Comparison of ENCODE assay signal across 22 cellular contexts in genomic region chr2:166304656-166305055, GRCh38.
"Had no signal": no experiment of that assay in that cellular context is flagged by ENCODE, and none has a peak within 500 bp of the region (broad histone marks: within the 10 kb centered on the region; RNA-seq: fewer than 3 reads in every experiment).

No MANE protein-coding gene starts in this region.

- FAIRE-seq: endothelial cell of umbilical vein, keratinocyte had no signal

- H3K9me3 ChIP-seq: esophagus muscularis mucosa, gastrocnemius medialis, left lung, lower lobe of right lung, mucosa of descending colon had no signal

- H3K4me1 ChIP-seq: esophagus muscularis mucosa, gastrocnemius medialis, heart right ventricle, left lung, lower lobe of right lung had no signal

- H3K27me3 ChIP-seq: dorsolateral prefrontal cortex, esophagus muscularis mucosa, gastrocnemius medialis, heart right ventricle, left lung had no signal

- H3K36me3 ChIP-seq: esophagus muscularis mucosa, gastrocnemius medialis, heart right ventricle, left lung, lower lobe of right lung had no signal

- DNase-seq: dermis blood vessel endothelial cell; dorsolateral prefrontal cortex; effector CD4-positive, alpha-beta T cell; effector memory CD4-positive, alpha-beta T cell; foreskin fibroblast; foreskin melanocyte; gastrocnemius medialis; glutamatergic neuron; head of caudate nucleus; heart right ventricle; hippocampal formation; left cardiac atrium; left lung; left ventricle myocardium superior; lower lobe of right lung; mesenchymal stem cell; mucosa of descending colon; naive B cell had no signal

- H3K27ac ChIP-seq: coronary artery, dorsolateral prefrontal cortex, esophagus muscularis mucosa, gastrocnemius medialis, heart right ventricle, left lung, lower lobe of right lung had no signal

- H3K4me3 ChIP-seq: coronary artery, dorsolateral prefrontal cortex, esophagus muscularis mucosa, gastrocnemius medialis, heart right ventricle, left lung, lower lobe of right lung, mucosa of descending colon had no signal

- ATAC-seq: gastrocnemius medialis, heart right ventricle, left cardiac atrium, left lung, left ventricle myocardium superior, lower lobe of right lung, mucosa of descending colon had no signal
